In genomic region chr5:163696270-163696887, GRCh38 we compare ENCODE assay signal across 9 cellular contexts.
DNase-seq lines count a peak whose midpoint lies in the region; ATAC-seq and TF ChIP-seq lines count a peak whose summit lies in the region.
"Had no signal": no experiment of that assay in that cellular context is flagged by ENCODE, and none has a peak within 500 bp of the region (broad histone marks: within the 10 kb centered on the region; RNA-seq: fewer than 3 reads in every experiment).

No MANE protein-coding gene starts in this region.

- no peaks in the 10 kb centered on the region for H3K36me3 Mint-ChIP-seq in activated CD8-positive, alpha-beta T cell treated with anti-CD3 and anti-CD28 coated beads for 36 hours (ENCODE audit: low read depth)
- no peaks in the 10 kb centered on the region for H3K36me3 Mint-ChIP-seq in progenitor cell of endocrine pancreas (ENCODE audit: insufficient read depth)
- H3K36me3 Mint-ChIP-seq: T-cell had no signal

- no peak overlapping the region for H3K4me3 Mint-ChIP-seq in activated CD8-positive, alpha-beta T cell treated with anti-CD3 and anti-CD28 coated beads for 36 hours
- H3K4me3 Mint-ChIP-seq in progenitor cell of endocrine pancreas (ENCODE audit: low read depth) = peak overlapping the region; percentile 46
- H3K4me3 Mint-ChIP-seq: T-cell had no signal

- H3K4me1 Mint-ChIP-seq in activated CD8-positive, alpha-beta T cell treated with anti-CD3 and anti-CD28 coated beads for 36 hours (ENCODE audit: low read depth) = no peaks in the 10 kb centered on the region
- peaks cover 31% of the 10 kb centered on the region for H3K4me1 Mint-ChIP-seq in progenitor cell of endocrine pancreas (ENCODE audit: low read depth)
- H3K4me1 Mint-ChIP-seq: T-cell had no signal

- peak; percentile 23 for DNase-seq in CD1c-positive myeloid dendritic cell (ENCODE audit: extremely low spot score)
- peak; percentile 70 for DNase-seq in NCI-H2081 treated with DMSO at 0.1 percent for 48 hours (lab: John Stamatoyannopoulos, UW)
- DNase-seq in activated CD8-positive, alpha-beta T cell treated with anti-CD3 and anti-CD28 coated beads for 36 hours = peak; percentile 2
- DNase-seq in head of caudate nucleus = peak in 39 of 42 donors; percentile 6 to 68 (median 34)
- peak; percentile 40 for DNase-seq in progenitor cell of endocrine pancreas (ENCODE audit: low spot score, unreplicated experiment)
- DNase-seq in activated CD4-positive, CD25-positive, alpha-beta regulatory T cell (lab: John Stamatoyannopoulos, UW) = no peak
- DNase-seq: T-cell had no signal

- ATAC-seq in GM18909 (IDR thresholded peaks at IDR 0.05; ENCODE audit: poor library complexity, unreplicated experiment) = peak; percentile 96
- ATAC-seq in HG03060 (IDR thresholded peaks at IDR 0.05; ENCODE audit: low read depth, unreplicated experiment) = peak; percentile 98
- ATAC-seq in activated CD8-positive, alpha-beta T cell treated with anti-CD3 and anti-CD28 coated beads for 36 hours = peak; percentile 65

- H3K27me3 Mint-ChIP-seq in activated CD8-positive, alpha-beta T cell treated with anti-CD3 and anti-CD28 coated beads for 36 hours = peaks cover 2% of the 10 kb centered on the region
- no peaks in the 10 kb centered on the region for H3K27me3 Mint-ChIP-seq in progenitor cell of endocrine pancreas

- CTCF ChIA-PET in activated CD8-positive, alpha-beta T cell treated with anti-CD3 and anti-CD28 coated beads for 36 hours (lab: Charles Lee) = interaction anchor here (1.0 to 1.8 kb wide), 2 partner anchors 132 to 808 kb away, joined by 4 to 6 read pairs; no protein-coding TSS in a partner anchor

- peak; percentile 7 for TF ChIP-seq CTCF in activated CD8-positive, alpha-beta T cell treated with anti-CD3 and anti-CD28 coated beads for 36 hours (IDR thresholded peaks at IDR 0.05)
- TF ChIP-seq CTCF in progenitor cell of endocrine pancreas (IDR thresholded peaks at IDR 0.05; ENCODE audit: unreplicated experiment) = peak; percentile 87

- intact Hi-C loops in activated CD8-positive, alpha-beta T cell treated with anti-CD3 and anti-CD28 coated beads for 36 hours (cut with micrococcal nuclease) = no loop called here
- intact Hi-C loops in head of caudate nucleus (cut with DNase I) = no loop called here

- H3K9me3 Mint-ChIP-seq in activated CD8-positive, alpha-beta T cell treated with anti-CD3 and anti-CD28 coated beads for 36 hours = no peaks in the 10 kb centered on the region
- H3K9me3 Mint-ChIP-seq in progenitor cell of endocrine pancreas (ENCODE audit: low read depth) = peaks cover 3% of the 10 kb centered on the region
- H3K9me3 Mint-ChIP-seq: T-cell had no signal

- no peak overlapping the region for H3K27ac Mint-ChIP-seq in activated CD8-positive, alpha-beta T cell treated with anti-CD3 and anti-CD28 coated beads for 36 hours
- H3K27ac Mint-ChIP-seq in progenitor cell of endocrine pancreas = peak overlapping the region; percentile 87
- H3K27ac Mint-ChIP-seq: T-cell had no signal

- POLR2A ChIA-PET in activated CD8-positive, alpha-beta T cell treated with anti-CD3 and anti-CD28 coated beads for 36 hours (lab: Charles Lee) = no interaction called here

Comparison
In these comparisons a context has a peak if more than half of its experiments do, and no peak if none do; other contexts are left out.
1. DNase-seq: peak in CD1c-positive myeloid dendritic cell (single experiment), NCI-H2081 treated with DMSO at 0.1 percent for 48 hours (single experiment), activated CD8-positive, alpha-beta T cell treated with anti-CD3 and anti-CD28 coated beads for 36 hours (single experiment), head of caudate nucleus (39 of 42) and progenitor cell of endocrine pancreas (single experiment); none in activated CD4-positive, CD25-positive, alpha-beta regulatory T cell (0 of 4).
2. Peak in every context shown above with its lines, with median percentiles within 50 percentile points of each other: ATAC-seq.